In genomic region chr18:60196818-60197217, GRCh38 we compare ENCODE assay signal across 18 cellular contexts.
A peak's percentile ranks its signal among the peaks of the same experiment; 100 is the strongest.
DNase-seq lines count a peak whose midpoint lies in the region; ATAC-seq and TF ChIP-seq lines count a peak whose summit lies in the region.
"Had no signal": no experiment of that assay in that cellular context is flagged by ENCODE, and none has a peak within 500 bp of the region (broad histone marks: within the 10 kb centered on the region; RNA-seq: fewer than 3 reads in every experiment).

No MANE protein-coding gene starts in this region.

- no peak overlapping the region for H3K27ac Mint-ChIP-seq in GM23338
- no peak overlapping the region for H3K27ac Mint-ChIP-seq in endothelial cell (ENCODE audit: unreplicated experiment)
- H3K27ac Mint-ChIP-seq: CD4-positive, alpha-beta T cell had no signal

- H4K20me1 ChIP-seq in GM23338 (replicated peaks; ENCODE audit: insufficient read depth) = no peaks in the 10 kb centered on the region

- peaks cover 4% of the 10 kb centered on the region; the same call in 1 of the 3 replicates for H3K9me3 Mint-ChIP-seq in GM23338
- no peaks in the 10 kb centered on the region for H3K9me3 Mint-ChIP-seq in endothelial cell (ENCODE audit: unreplicated experiment)
- H3K9me3 Mint-ChIP-seq: CD4-positive, alpha-beta T cell had no signal

- peaks cover 22% of the 10 kb centered on the region for H3K4me1 Mint-ChIP-seq in GM23338
- H3K4me1 Mint-ChIP-seq in endothelial cell (ENCODE audit: unreplicated experiment) = no peaks in the 10 kb centered on the region

- H3K27me3 Mint-ChIP-seq in GM23338 (ENCODE audit: insufficient read depth, low read depth, poor library complexity) (peaks cover 1% of the 10 kb centered on the region), endothelial cell (ENCODE audit: unreplicated experiment) (no peaks in the 10 kb centered on the region)
- H3K27me3 Mint-ChIP-seq: CD4-positive, alpha-beta T cell had no signal

- no peaks in the 10 kb centered on the region for H3K79me2 ChIP-seq in GM23338 (replicated peaks; ENCODE audit: insufficient read depth)

- ATAC-seq in GM23338 = no peak
- no peak for ATAC-seq in GM18502 (IDR thresholded peaks at IDR 0.05; ENCODE audit: poor library complexity, unreplicated experiment)
- no peak for ATAC-seq in HG02870 (IDR thresholded peaks at IDR 0.05; ENCODE audit: unreplicated experiment)
- ATAC-seq: A549, GM12878 had no signal

- peak; percentile 8 for DNase-seq in EH (ENCODE audit: low read depth)
- no peak for DNase-seq in GM23338 (ENCODE audit: low spot score)
- DNase-seq in fibroblast of the aortic adventitia (ENCODE audit: low read depth) = peak; percentile 4
- DNase-seq in endothelial cell (ENCODE audit: low spot score) = no peak
- no peak for DNase-seq in stimulated activated CD4-positive, alpha-beta T cell treated with anti-CD3 and anti-CD28 coated beads, Interleukin-4, amount 100 ng/mL, for 24 hours
- DNase-seq: C1 segment of cervical spinal cord; CD4-positive, alpha-beta T cell; DMS153; DMS79 treated with DMSO at 0.1 percent for 48 hours; GDM1; H7; IMR-90; Kasumi-1; KBM-7 had no signal

- peaks cover 13% of the 10 kb centered on the region for H3K4me1 ChIP-seq in GM23338 (ENCODE audit: insufficient read depth)
- H3K4me1 ChIP-seq: A549 had no signal

- TF ChIP-seq CTCF in GM23338 (conservative IDR thresholded peaks at IDR 0.05; ENCODE audit: low read depth in 2 of 2) = no peak
- no peak for TF ChIP-seq CTCF in fibroblast of the aortic adventitia (IDR thresholded peaks at IDR 0.05; ENCODE audit: insufficient read depth, low read length)
- no peak for TF ChIP-seq CTCF in endothelial cell (IDR thresholded peaks at IDR 0.05; ENCODE audit: unreplicated experiment)

- H3K27me3 ChIP-seq in GM23338 (ENCODE audit: insufficient read depth) = no peaks in the 10 kb centered on the region

- no peaks in the 10 kb centered on the region; the same call in 1 of the 2 replicates for H3K9me2 ChIP-seq in GM23338 (ENCODE audit: insufficient read depth)

- no peak overlapping the region for H3K27ac ChIP-seq in GM23338 (ENCODE audit: low read depth)
- H3K27ac ChIP-seq: A549 had no signal

- H3K36me3 Mint-ChIP-seq in GM23338 (ENCODE audit: low read depth) = no peaks in the 10 kb centered on the region
- H3K36me3 Mint-ChIP-seq in endothelial cell (ENCODE audit: low read depth, unreplicated experiment) = no peaks in the 10 kb centered on the region

- no peak overlapping the region for H3K4me2 ChIP-seq in GM23338
- H3K4me2 ChIP-seq: A549 had no signal

- H3K4me3 Mint-ChIP-seq in GM23338 (no peak overlapping the region), endothelial cell (ENCODE audit: unreplicated experiment) (no peak overlapping the region)
- H3K4me3 Mint-ChIP-seq: CD4-positive, alpha-beta T cell had no signal

- no peak overlapping the region for H3K4me3 ChIP-seq in GM23338
- no peak overlapping the region for H3K4me3 ChIP-seq in fibroblast of the aortic adventitia (ENCODE audit: low read depth, low read length)
- H3K4me3 ChIP-seq: A549, GM12878 had no signal

- no peaks in the 10 kb centered on the region for H3F3A ChIP-seq in GM23338 (replicated peaks; ENCODE audit: low read depth)

- no peaks in the 10 kb centered on the region for H3K36me3 ChIP-seq in GM23338 (ENCODE audit: insufficient read depth)

- H2AFZ ChIP-seq in GM23338 = peak overlapping the region; percentile 39

TF ChIP-seq in GM23338, 12 proteins besides CTCF, POLR2A, EP300 and RAD21:
- TF ChIP-seq STAT1 (IDR thresholded peaks at IDR 0.05; ENCODE audit: unreplicated experiment) (no peak), REST (IDR thresholded peaks at IDR 0.05; ENCODE audit: unreplicated experiment) (no peak), ZNF331 (CRISPR knock-in tag; IDR thresholded peaks at IDR 0.05; ENCODE audit: low read depth) (no peak), POLR2AphosphoS5 (IDR thresholded peaks at IDR 0.05; ENCODE audit: low read depth) (no peak), EZH2phosphoT487 (IDR thresholded peaks at IDR 0.05; ENCODE audit: unreplicated experiment) (no peak), EZH2 (IDR thresholded peaks at IDR 0.05; ENCODE audit: low read depth, unreplicated experiment) (no peak), ZNF114 (CRISPR knock-in tag; IDR thresholded peaks at IDR 0.05) (no peak)
- TF ChIP-seq, protein P1, sequence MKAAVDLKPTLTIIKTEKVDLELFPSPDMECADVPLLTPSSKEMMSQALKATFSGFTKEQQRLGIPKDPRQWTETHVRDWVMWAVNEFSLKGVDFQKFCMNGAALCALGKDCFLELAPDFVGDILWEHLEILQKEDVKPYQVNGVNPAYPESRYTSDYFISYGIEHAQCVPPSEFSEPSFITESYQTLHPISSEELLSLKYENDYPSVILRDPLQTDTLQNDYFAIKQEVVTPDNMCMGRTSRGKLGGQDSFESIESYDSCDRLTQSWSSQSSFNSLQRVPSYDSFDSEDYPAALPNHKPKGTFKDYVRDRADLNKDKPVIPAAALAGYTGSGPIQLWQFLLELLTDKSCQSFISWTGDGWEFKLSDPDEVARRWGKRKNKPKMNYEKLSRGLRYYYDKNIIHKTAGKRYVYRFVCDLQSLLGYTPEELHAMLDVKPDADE (IDR thresholded peaks at IDR 0.05) = no peak

Comparison
In these comparisons a context has a peak if more than half of its experiments do, and no peak if none do; other contexts are left out.
1. DNase-seq: peak in EH (single experiment) and fibroblast of the aortic adventitia (single experiment); none in GM23338 (single experiment), endothelial cell (single experiment) and stimulated activated CD4-positive, alpha-beta T cell treated with anti-CD3 and anti-CD28 coated beads, Interleukin-4, amount 100 ng/mL, for 24 hours (single experiment).